In the genomic region with DNA sequence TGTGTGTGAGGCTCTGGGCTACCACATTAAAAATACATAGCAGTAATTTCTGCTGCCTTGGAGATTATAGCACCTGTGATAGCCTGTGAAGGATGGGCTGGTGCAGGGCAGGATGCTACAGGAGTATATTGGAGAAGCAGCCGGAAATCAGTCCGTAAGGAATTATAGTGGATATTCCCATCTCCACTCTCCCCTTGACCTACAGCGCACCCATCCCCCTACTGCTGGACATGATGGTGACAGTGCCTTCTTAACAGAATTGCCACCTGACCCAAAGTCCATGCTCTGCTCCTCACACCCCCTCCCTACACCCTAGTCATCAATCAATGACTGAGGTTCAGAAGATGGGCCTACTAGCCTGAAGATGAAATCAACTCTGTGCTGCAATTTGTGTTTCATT, we compare ENCODE assay signal across 19 cellular contexts.
"Had no signal": no experiment of that assay in that cellular context is flagged by ENCODE, and none has a peak within 500 bp of the region (broad histone marks: within the 10 kb centered on the region; RNA-seq: fewer than 3 reads in every experiment).

No MANE protein-coding gene starts in this region.

- H3K9me3 ChIP-seq: mucosa of descending colon, ovary, thyroid gland had no signal

- H3K4me3 ChIP-seq: coronary artery, mucosa of descending colon, neural progenitor cell, ovary, thyroid gland had no signal

- H3K36me3 Mint-ChIP-seq: naive thymus-derived CD8-positive, alpha-beta T cell; neural progenitor cell; type B pancreatic cell had no signal

- H3K27ac Mint-ChIP-seq: naive thymus-derived CD8-positive, alpha-beta T cell; neural progenitor cell; type B pancreatic cell had no signal

- H3K4me3 Mint-ChIP-seq: naive thymus-derived CD8-positive, alpha-beta T cell; neural progenitor cell; type B pancreatic cell had no signal

- H3K9me3 Mint-ChIP-seq: neural progenitor cell, type B pancreatic cell had no signal

- H3K27me3 ChIP-seq: neural progenitor cell, ovary, thyroid gland had no signal

- H3K4me2 ChIP-seq: neural progenitor cell had no signal

- H3K9ac ChIP-seq: neural progenitor cell had no signal

- H3K27ac ChIP-seq: coronary artery, neural progenitor cell, ovary, thyroid gland had no signal

- H3K36me3 ChIP-seq: neural progenitor cell, ovary, thyroid gland had no signal

- H3K4me1 ChIP-seq: neural progenitor cell, thyroid gland had no signal

- DNase-seq: effector CD4-positive, alpha-beta T cell; kidney; left colon; left ventricle myocardium superior; mucosa of descending colon; naive thymus-derived CD8-positive, alpha-beta T cell; nucleus accumbens; ovary; right cardiac atrium; small intestine; stimulated activated CD4-positive, alpha-beta T cell treated with anti-CD3 and anti-CD28 coated beads, Interleukin-12 subunit alpha, Interleukin-12 subunit beta, amount 100 ng/mL, for 4 hours; stimulated activated naive CD4-positive, alpha-beta T cell treated with Interleukin-2 at 50 U/mL for 16 hours; thyroid gland had no signal

- H3K27me3 Mint-ChIP-seq: type B pancreatic cell had no signal

- ATAC-seq: esophagus mucosa; left colon; left ventricle myocardium superior; mucosa of descending colon; naive thymus-derived CD8-positive, alpha-beta T cell; right cardiac atrium had no signal

- FAIRE-seq: endometrium, kidney, small intestine, urothelium cell line had no signal

- H3K4me1 Mint-ChIP-seq: naive thymus-derived CD8-positive, alpha-beta T cell; neural progenitor cell had no signal

- H2AFZ ChIP-seq: neural progenitor cell had no signal
